8 cellular contexts compared by ENCODE assay signal in the genomic region with DNA sequence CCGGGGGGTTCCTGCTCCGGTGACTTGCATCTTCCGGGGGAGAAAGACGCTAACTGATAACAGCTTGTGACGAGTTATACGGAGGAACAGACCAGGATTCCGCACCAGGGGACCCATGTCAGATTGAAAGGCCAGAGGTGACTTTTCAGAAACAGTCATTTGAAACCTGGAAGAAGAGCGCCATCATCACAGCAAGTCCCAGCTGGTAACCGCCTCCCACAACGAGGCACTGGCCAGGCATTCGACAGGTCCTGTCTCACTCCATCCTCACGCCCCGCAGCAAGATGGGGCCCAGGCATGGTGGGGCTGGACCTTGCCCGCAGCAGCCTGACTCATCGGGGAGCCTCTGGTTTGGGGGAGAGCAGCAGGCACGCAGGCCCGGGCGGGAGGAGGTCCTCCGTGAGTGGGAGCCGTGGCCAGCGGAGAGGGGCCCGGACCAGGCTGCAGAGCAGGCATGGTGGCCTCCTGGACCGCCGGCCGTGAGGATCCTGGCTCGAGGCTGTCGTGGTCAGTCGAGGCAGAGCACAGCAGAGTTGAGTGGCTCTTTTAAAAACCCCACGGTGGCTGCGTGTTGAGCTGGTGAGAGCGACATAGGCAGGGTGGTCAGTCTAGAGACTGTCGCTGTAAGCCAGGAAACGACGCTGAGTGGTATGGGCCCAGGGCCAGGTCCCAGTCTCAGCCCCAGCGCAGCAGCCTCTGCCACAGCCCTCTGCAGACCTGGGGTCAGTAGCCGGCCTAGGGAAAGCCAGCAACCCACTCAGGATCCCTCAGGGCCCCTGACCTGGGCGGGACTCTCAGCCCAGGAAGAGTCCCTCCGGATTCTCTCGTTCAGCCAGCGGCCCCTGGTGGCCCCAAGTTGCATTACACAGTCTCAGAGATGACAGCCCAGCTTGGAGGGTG.
DNase-seq lines count a peak whose midpoint lies in the region; ATAC-seq and TF ChIP-seq lines count a peak whose summit lies in the region.

No MANE protein-coding gene starts in this region.

- DNase-seq in GM06990 (ENCODE audit: extremely low read depth, insufficient read length) (peak; percentile 74), HuH-7.5 (ENCODE audit: low spot score) (peak; percentile 83), RPMI8226 (peak; percentile 59), heart right ventricle (peak; percentile 79 to 85), retinal pigment epithelial cell (ENCODE audit: low read depth) (no peak), SW480 (ENCODE audit: low spot score) (no peak)
- peak; percentile 77 to 87 for DNase-seq in activated naive CD4-positive, alpha-beta T cell treated with anti-CD3 and anti-CD28 coated beads, Interleukin-2, amount 50 U/mL, for 72 hours (ENCODE audit: low spot score in 2 of 2)

- no peaks in the 10 kb centered on the region for H3K9me3 ChIP-seq in heart right ventricle

- WGBS in heart right ventricle, 2 donors = 52 to 59% methylated on average over 40 of the region's 40 CpGs

- peaks cover 11% of the 10 kb centered on the region in 2 donors for H3K36me3 Mint-ChIP-seq in activated naive CD4-positive, alpha-beta T cell treated with anti-CD3 and anti-CD28 coated beads, Interleukin-2, amount 50 U/mL, for 72 hours

- peak overlapping the region in 8 of 10 donors; percentile 18 to 75 (median 50) for H3K27ac ChIP-seq in heart right ventricle

- intact Hi-C loops in heart right ventricle (cut with DNase I) = loop anchor here in 9 of 10 donors (2.0 to 10.0 kb wide), 5 partner anchors 232 to 257 kb away; no protein-coding TSS in a partner anchor

- H3K4me1 ChIP-seq in heart right ventricle = peaks cover 0 to 18% (median 10%) of the 10 kb centered on the region in 9 donors

- ATAC-seq in GM21723 (IDR thresholded peaks at IDR 0.05; ENCODE audit: unreplicated experiment) = peak; percentile 88
- ATAC-seq in activated naive CD4-positive, alpha-beta T cell treated with anti-CD3 and anti-CD28 coated beads, Interleukin-2, amount 50 U/mL, for 72 hours = peak; percentile 73 to 77
- peak; percentile 66 to 92 (median 87) for ATAC-seq in heart right ventricle

- peak overlapping the region; percentile 61 to 92 for H3K27ac Mint-ChIP-seq in activated naive CD4-positive, alpha-beta T cell treated with anti-CD3 and anti-CD28 coated beads, Interleukin-2, amount 50 U/mL, for 72 hours

- no peaks in the 10 kb centered on the region for H3K9me3 Mint-ChIP-seq in activated naive CD4-positive, alpha-beta T cell treated with anti-CD3 and anti-CD28 coated beads, Interleukin-2, amount 50 U/mL, for 72 hours

- TF ChIP-seq CTCF in GM06990 (IDR thresholded peaks at IDR 0.05; ENCODE audit: insufficient read depth, low read length, poor library complexity, severe bottlenecking) (peak; percentile 95), heart right ventricle (IDR thresholded peaks at IDR 0.05) (peak; percentile 91 to 97 (median 95)), retinal pigment epithelial cell (conservative IDR thresholded peaks at IDR 0.05; ENCODE audit: low read depth, low read length) (peak; percentile 94)

- H3K27me3 ChIP-seq in GM06990 (replicated peaks; ENCODE audit: control insufficient read depth, insufficient read depth, low read length) = no peaks in the 10 kb centered on the region
- no peaks in the 10 kb centered on the region for H3K27me3 ChIP-seq in heart right ventricle

- peak overlapping the region; percentile 52 for H3K4me3 ChIP-seq in GM06990 (replicated peaks; ENCODE audit: low read depth, low read length)
- H3K4me3 ChIP-seq in heart right ventricle = peak overlapping the region in 3 of 10 donors; percentile 12 to 30 (median 22)
- no peak overlapping the region for H3K4me3 ChIP-seq in retinal pigment epithelial cell (ENCODE audit: low read length)

- peaks cover 30% of the 10 kb centered on the region for H3K36me3 ChIP-seq in GM06990 (ENCODE audit: control insufficient read depth, insufficient read depth, low read length)
- H3K36me3 ChIP-seq in heart right ventricle = peaks cover 0 to 76% (median 18%) of the 10 kb centered on the region in 9 donors

Comparison
In these comparisons a context has a peak if more than half of its experiments do, and no peak if none do; other contexts are left out.
1. DNase-seq: peak in GM06990 (single experiment), HuH-7.5 (single experiment), RPMI8226 (single experiment), activated naive CD4-positive, alpha-beta T cell treated with anti-CD3 and anti-CD28 coated beads, Interleukin-2, amount 50 U/mL, for 72 hours (2 of 2) and heart right ventricle (2 of 2); none in retinal pigment epithelial cell (single experiment) and SW480 (single experiment).
2. Peak in every context shown above with its lines, with median percentiles within 50 percentile points of each other: CTCF ChIP-seq and ATAC-seq.